8 cellular contexts compared by ENCODE assay signal in the genomic region with DNA sequence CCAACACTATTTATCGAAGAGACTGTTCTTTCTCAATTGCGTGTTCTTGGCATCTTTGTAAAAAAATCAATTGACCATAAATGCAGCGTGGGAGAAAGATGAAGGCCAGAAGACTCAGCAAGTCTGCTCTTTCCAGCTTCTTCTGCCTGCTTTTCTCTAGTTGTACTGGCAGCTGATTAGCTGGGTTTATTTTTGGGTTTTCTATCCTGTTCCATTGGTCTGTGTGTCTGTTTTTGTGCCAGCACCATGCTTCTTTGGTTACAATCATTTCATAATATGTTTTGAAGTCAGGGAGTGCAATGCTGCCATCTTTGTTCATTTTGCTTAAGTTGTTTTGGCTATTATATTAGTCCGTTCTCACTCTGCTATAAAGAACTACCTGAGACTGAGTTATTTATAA.
"Had no signal": no experiment of that assay in that cellular context is flagged by ENCODE, and none has a peak within 500 bp of the region (broad histone marks: within the 10 kb centered on the region; RNA-seq: fewer than 3 reads in every experiment).

No MANE protein-coding gene starts in this region.

- H3K36me3 ChIP-seq: HAP-1 had no signal

- H3K9me3 ChIP-seq: HAP-1 had no signal

- H3K4me3 ChIP-seq: HAP-1, K562 had no signal

- ATAC-seq: HCT116, K562 had no signal

- DNase-seq: GOT3, H7, HFFc6, IMR-90 had no signal

- H3K27ac ChIP-seq: HL-60 had no signal

- H3K4me1 ChIP-seq: HAP-1 had no signal
